Comparison of ENCODE assay signal across 8 cellular contexts in genomic region chr20:34111057-34111711, GRCh38. TPM values are rescaled to one million over a fixed set of nuclear protein-coding genes. Genes with fewer than 3 reads are reported as not detected.
A peak's percentile ranks its signal among the peaks of the same experiment; 100 is the strongest.
DNase-seq lines count a peak whose midpoint lies in the region; ATAC-seq and TF ChIP-seq lines count a peak whose summit lies in the region.

No MANE protein-coding gene starts in this region.

- TF ChIP-seq CTCF in OCI-LY1 (IDR thresholded peaks at IDR 0.05; ENCODE audit: low read length) (no peak), type B pancreatic cell (conservative IDR thresholded peaks at IDR 0.05) (no peak)

- peak overlapping the region; percentile 99 for H3K4me3 Mint-ChIP-seq in central memory CD8-positive, alpha-beta T cell
- H3K4me3 Mint-ChIP-seq in type B pancreatic cell, result peak overlapping the region; percentile 97

- H3K9me2 ChIP-seq in OCI-LY1 (ENCODE audit: low read depth, low read length), result no peaks in the 10 kb centered on the region

- peaks cover under 1% of the 10 kb centered on the region; the same call in 1 of the 2 replicates for H4K20me1 ChIP-seq in OCI-LY1 (ENCODE audit: insufficient read depth, low read length)

- peak overlapping the region; percentile 96 for H3K27ac Mint-ChIP-seq in central memory CD8-positive, alpha-beta T cell (ENCODE audit: low read depth)
- H3K27ac Mint-ChIP-seq in type B pancreatic cell, result peak overlapping the region; percentile 99

- H3K4me1 ChIP-seq in OCI-LY1 (ENCODE audit: insufficient read depth, low read length, severe bottlenecking), result peaks cover 38% of the 10 kb centered on the region

- H3K79me2 ChIP-seq in OCI-LY1 (ENCODE audit: insufficient read depth, low read length), result peaks cover 57% of the 10 kb centered on the region

- no peak for ATAC-seq in central memory CD8-positive, alpha-beta T cell (replicated peaks; ENCODE audit: extremely low read depth, poor library complexity, severe bottlenecking)
- ATAC-seq in HG02642 (IDR thresholded peaks at IDR 0.05; ENCODE audit: poor library complexity, unreplicated experiment), result no peak

- peaks cover 42% of the 10 kb centered on the region for H3K36me3 Mint-ChIP-seq in central memory CD8-positive, alpha-beta T cell (ENCODE audit: insufficient read depth)
- H3K36me3 Mint-ChIP-seq in type B pancreatic cell, result peaks cover 24% of the 10 kb centered on the region

- H3K9me3 ChIP-seq in OCI-LY1 (ENCODE audit: low read length), result no peaks in the 10 kb centered on the region

- H3F3A ChIP-seq in OCI-LY1 (ENCODE audit: insufficient read depth, low read length), result no peaks in the 10 kb centered on the region

- H3K36me3 ChIP-seq in OCI-LY1 (ENCODE audit: insufficient read depth, low read length), result peaks cover 48% of the 10 kb centered on the region

- no peaks in the 10 kb centered on the region for H3K27me3 Mint-ChIP-seq in central memory CD8-positive, alpha-beta T cell
- peaks cover 3% of the 10 kb centered on the region for H3K27me3 Mint-ChIP-seq in type B pancreatic cell

- DNase-seq in activated effector memory CD4-positive, alpha-beta T cell treated with anti-CD3 and anti-CD28 coated beads, Interleukin-2, amount 50 U/mL, for 16 hours, result peak; percentile 67
- DNase-seq in activated effector memory CD4-positive, alpha-beta T cell treated with Interleukin-2 at 50 U/mL for 16 hours, result no peak
- DNase-seq in central memory CD8-positive, alpha-beta T cell (ENCODE audit: low spot score in 2 of 2), result no peak
- peak; percentile 60 to 69 for DNase-seq in lung microvascular endothelial cell (ENCODE audit: low read depth in 2 of 2)
- DNase-seq in type B pancreatic cell (ENCODE audit: extremely low spot score, unreplicated experiment), result no peak
- no peak for DNase-seq in activated CD4-positive, CD25-positive, alpha-beta regulatory T cell (lab: John Stamatoyannopoulos, UW)

- no peak overlapping the region for H2AFZ ChIP-seq in OCI-LY1 (ENCODE audit: low read length)

- H3K4me3 ChIP-seq in OCI-LY1 (ENCODE audit: low read depth, low read length, poor library complexity, severe bottlenecking), result peak overlapping the region; percentile 96

- peak overlapping the region; percentile 95 for H3K9ac ChIP-seq in OCI-LY1 (ENCODE audit: low read length)

- H3K9me3 Mint-ChIP-seq in central memory CD8-positive, alpha-beta T cell, result no peaks in the 10 kb centered on the region
- H3K9me3 Mint-ChIP-seq in type B pancreatic cell, result peaks cover 3% of the 10 kb centered on the region

- no peaks in the 10 kb centered on the region for H3K27me3 ChIP-seq in OCI-LY1 (ENCODE audit: insufficient read depth, low read length)

- peak overlapping the region; percentile 71 for H3K27ac ChIP-seq in OCI-LY1 (ENCODE audit: low read depth, low read length, poor library complexity, severe bottlenecking)

- H3K4me1 Mint-ChIP-seq in central memory CD8-positive, alpha-beta T cell, result peaks cover 57% of the 10 kb centered on the region
- H3K4me1 Mint-ChIP-seq in type B pancreatic cell (ENCODE audit: unreplicated experiment), result peaks cover 45% of the 10 kb centered on the region

- H3K4me2 ChIP-seq in OCI-LY1 (ENCODE audit: low read length), result peak overlapping the region; percentile 97

RNA-seq across cellular contexts. Expression of gene EIF2S2, which starts 0.9 kb away (rescaled TPM):
- total RNA-seq in lung microvascular endothelial cell (57.8 and 68.7 TPM in 2 replicates), type B pancreatic cell (ENCODE audit: low replicate concordance) (87.1 and 87.8 TPM in 2 replicates)

Comparison
In these comparisons a context has a peak if more than half of its experiments do, and no peak if none do; other contexts are left out.
1. DNase-seq: peak in activated effector memory CD4-positive, alpha-beta T cell treated with anti-CD3 and anti-CD28 coated beads, Interleukin-2, amount 50 U/mL, for 16 hours (single experiment) and lung microvascular endothelial cell (2 of 2); none in activated effector memory CD4-positive, alpha-beta T cell treated with Interleukin-2 at 50 U/mL for 16 hours (single experiment), central memory CD8-positive, alpha-beta T cell (0 of 2), type B pancreatic cell (single experiment) and activated CD4-positive, CD25-positive, alpha-beta regulatory T cell (0 of 4).